ENCODE assay signal across 1 cellular context in genomic region chr6:110815260-110816109, GRCh38.
TF ChIP-seq lines count a peak whose summit lies in the region.

CDK19 (minus strand) TSS chr6:110815469; CDS start chr6:110815136, 333 bp downstream.

TF ChIP-seq in K562, 482 proteins besides CTCF, POLR2A, EP300 and RAD21 (continued from another document):
- TF ChIP-seq, protein P1, sequence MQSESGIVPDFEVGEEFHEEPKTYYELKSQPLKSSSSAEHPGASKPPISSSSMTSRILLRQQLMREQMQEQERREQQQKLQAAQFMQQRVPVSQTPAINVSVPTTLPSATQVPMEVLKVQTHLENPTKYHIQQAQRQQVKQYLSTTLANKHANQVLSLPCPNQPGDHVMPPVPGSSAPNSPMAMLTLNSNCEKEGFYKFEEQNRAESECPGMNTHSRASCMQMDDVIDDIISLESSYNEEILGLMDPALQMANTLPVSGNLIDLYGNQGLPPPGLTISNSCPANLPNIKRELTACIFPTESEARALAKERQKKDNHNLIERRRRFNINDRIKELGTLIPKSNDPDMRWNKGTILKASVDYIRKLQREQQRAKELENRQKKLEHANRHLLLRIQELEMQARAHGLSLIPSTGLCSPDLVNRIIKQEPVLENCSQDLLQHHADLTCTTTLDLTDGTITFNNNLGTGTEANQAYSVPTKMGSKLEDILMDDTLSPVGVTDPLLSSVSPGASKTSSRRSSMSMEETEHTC (IDR thresholded peaks at IDR 0.05) = no peak
- peak; percentile 85 for TF ChIP-seq FOS (IDR thresholded peaks at IDR 0.05; ENCODE audit: extremely low read depth, insufficient read length)
- no peak for TF ChIP-seq ZNF785 (CRISPR knock-in tag; IDR thresholded peaks at IDR 0.05)
- peak; percentile 49 for TF ChIP-seq U2AF1 (optimal IDR thresholded peaks at IDR 0.05; ENCODE audit: low read depth, low read length)
- TF ChIP-seq, protein P2, sequence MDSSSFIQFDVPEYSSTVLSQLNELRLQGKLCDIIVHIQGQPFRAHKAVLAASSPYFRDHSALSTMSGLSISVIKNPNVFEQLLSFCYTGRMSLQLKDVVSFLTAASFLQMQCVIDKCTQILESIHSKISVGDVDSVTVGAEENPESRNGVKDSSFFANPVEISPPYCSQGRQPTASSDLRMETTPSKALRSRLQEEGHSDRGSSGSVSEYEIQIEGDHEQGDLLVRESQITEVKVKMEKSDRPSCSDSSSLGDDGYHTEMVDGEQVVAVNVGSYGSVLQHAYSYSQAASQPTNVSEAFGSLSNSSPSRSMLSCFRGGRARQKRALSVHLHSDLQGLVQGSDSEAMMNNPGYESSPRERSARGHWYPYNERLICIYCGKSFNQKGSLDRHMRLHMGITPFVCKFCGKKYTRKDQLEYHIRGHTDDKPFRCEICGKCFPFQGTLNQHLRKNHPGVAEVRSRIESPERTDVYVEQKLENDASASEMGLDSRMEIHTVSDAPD (CRISPR knock-in tag; IDR thresholded peaks at IDR 0.05) = no peak
- TF ChIP-seq, protein P3, sequence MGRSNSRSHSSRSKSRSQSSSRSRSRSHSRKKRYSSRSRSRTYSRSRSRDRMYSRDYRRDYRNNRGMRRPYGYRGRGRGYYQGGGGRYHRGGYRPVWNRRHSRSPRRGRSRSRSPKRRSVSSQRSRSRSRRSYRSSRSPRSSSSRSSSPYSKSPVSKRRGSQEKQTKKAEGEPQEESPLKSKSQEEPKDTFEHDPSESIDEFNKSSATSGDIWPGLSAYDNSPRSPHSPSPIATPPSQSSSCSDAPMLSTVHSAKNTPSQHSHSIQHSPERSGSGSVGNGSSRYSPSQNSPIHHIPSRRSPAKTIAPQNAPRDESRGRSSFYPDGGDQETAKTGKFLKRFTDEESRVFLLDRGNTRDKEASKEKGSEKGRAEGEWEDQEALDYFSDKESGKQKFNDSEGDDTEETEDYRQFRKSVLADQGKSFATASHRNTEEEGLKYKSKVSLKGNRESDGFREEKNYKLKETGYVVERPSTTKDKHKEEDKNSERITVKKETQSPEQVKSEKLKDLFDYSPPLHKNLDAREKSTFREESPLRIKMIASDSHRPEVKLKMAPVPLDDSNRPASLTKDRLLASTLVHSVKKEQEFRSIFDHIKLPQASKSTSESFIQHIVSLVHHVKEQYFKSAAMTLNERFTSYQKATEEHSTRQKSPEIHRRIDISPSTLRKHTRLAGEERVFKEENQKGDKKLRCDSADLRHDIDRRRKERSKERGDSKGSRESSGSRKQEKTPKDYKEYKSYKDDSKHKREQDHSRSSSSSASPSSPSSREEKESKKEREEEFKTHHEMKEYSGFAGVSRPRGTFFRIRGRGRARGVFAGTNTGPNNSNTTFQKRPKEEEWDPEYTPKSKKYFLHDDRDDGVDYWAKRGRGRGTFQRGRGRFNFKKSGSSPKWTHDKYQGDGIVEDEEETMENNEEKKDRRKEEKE (IDR thresholded peaks at IDR 0.05; ENCODE audit: borderline replicate concordance in 1 of 2, control insufficient read depth in 1 of 2, low read depth in 2 of 2, low read length in 1 of 2) = no peak
- TF ChIP-seq ATF7 (IDR thresholded peaks at IDR 0.05) = peak; percentile 95
- TF ChIP-seq ZNF764 (CRISPR knock-in tag; IDR thresholded peaks at IDR 0.05; ENCODE audit: low read depth) = no peak
- TF ChIP-seq ZNF197 (CRISPR knock-in tag; IDR thresholded peaks at IDR 0.05; ENCODE audit: low read depth) = 0 out of 2 replicates have a peak, but pooled peaks have one; percentile 8
- peak; percentile 53; the same call in 1 of the 2 replicates for TF ChIP-seq FOSL1 (tag; conservative IDR thresholded peaks at IDR 0.05)
- TF ChIP-seq RCOR1 (IDR thresholded peaks at IDR 0.05; ENCODE audit: borderline replicate concordance in 1 of 2, low read depth in 2 of 2, low read length in 2 of 2) = peak in 1 of 2 experiments; percentile 8; a peak in 1 of 4 replicates
- TF ChIP-seq NUFIP1 (IDR thresholded peaks at IDR 0.05; ENCODE audit: partially characterized antibody) = peak; percentile 11
- TF ChIP-seq PTTG1 (tag; IDR thresholded peaks at IDR 0.05; ENCODE audit: low read depth) = no peak
- TF ChIP-seq, protein P4, sequence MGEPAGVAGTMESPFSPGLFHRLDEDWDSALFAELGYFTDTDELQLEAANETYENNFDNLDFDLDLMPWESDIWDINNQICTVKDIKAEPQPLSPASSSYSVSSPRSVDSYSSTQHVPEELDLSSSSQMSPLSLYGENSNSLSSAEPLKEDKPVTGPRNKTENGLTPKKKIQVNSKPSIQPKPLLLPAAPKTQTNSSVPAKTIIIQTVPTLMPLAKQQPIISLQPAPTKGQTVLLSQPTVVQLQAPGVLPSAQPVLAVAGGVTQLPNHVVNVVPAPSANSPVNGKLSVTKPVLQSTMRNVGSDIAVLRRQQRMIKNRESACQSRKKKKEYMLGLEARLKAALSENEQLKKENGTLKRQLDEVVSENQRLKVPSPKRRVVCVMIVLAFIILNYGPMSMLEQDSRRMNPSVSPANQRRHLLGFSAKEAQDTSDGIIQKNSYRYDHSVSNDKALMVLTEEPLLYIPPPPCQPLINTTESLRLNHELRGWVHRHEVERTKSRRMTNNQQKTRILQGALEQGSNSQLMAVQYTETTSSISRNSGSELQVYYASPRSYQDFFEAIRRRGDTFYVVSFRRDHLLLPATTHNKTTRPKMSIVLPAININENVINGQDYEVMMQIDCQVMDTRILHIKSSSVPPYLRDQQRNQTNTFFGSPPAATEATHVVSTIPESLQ (CRISPR knock-in tag; IDR thresholded peaks at IDR 0.05) = peak; percentile 60; the same call in 1 of the 2 replicates
- TF ChIP-seq CBFA2T3 (IDR thresholded peaks at IDR 0.05) = 0 out of 2 replicates have a peak, but pooled peaks have one; percentile 8
- no peak for TF ChIP-seq RUNX1 (IDR thresholded peaks at IDR 0.05; ENCODE audit: low read depth)
- no peak for TF ChIP-seq MCM7 (IDR thresholded peaks at IDR 0.05)
- TF ChIP-seq ZBTB43 (CRISPR knock-in tag; IDR thresholded peaks at IDR 0.05) = peak; percentile 62; the same call in 1 of the 2 replicates
- peak; percentile 65 for TF ChIP-seq PRPF4 (IDR thresholded peaks at IDR 0.05; ENCODE audit: insufficient read depth, low read depth, low read length, poor library complexity, severe bottlenecking)
- peak; percentile 88 for TF ChIP-seq NFYB (IDR thresholded peaks at IDR 0.05; ENCODE audit: extremely low read depth, insufficient read length)
- TF ChIP-seq ILF3 (IDR thresholded peaks at IDR 0.05; ENCODE audit: borderline replicate concordance) = no peak
- TF ChIP-seq ZNF212 (CRISPR knock-in tag; IDR thresholded peaks at IDR 0.05) = no peak
- TF ChIP-seq HBP1 (CRISPR knock-in tag; IDR thresholded peaks at IDR 0.05) = no peak
- peak; percentile 37; the same call in 1 of the 2 replicates for TF ChIP-seq TOE1 (IDR thresholded peaks at IDR 0.05; ENCODE audit: borderline replicate concordance)
- 0 out of 2 replicates have a peak, but pooled peaks have one; percentile 61 for TF ChIP-seq TOE1 (CRISPR knock-in tag; IDR thresholded peaks at IDR 0.05; ENCODE audit: borderline replicate concordance, low read depth)
- TF ChIP-seq, protein P5, sequence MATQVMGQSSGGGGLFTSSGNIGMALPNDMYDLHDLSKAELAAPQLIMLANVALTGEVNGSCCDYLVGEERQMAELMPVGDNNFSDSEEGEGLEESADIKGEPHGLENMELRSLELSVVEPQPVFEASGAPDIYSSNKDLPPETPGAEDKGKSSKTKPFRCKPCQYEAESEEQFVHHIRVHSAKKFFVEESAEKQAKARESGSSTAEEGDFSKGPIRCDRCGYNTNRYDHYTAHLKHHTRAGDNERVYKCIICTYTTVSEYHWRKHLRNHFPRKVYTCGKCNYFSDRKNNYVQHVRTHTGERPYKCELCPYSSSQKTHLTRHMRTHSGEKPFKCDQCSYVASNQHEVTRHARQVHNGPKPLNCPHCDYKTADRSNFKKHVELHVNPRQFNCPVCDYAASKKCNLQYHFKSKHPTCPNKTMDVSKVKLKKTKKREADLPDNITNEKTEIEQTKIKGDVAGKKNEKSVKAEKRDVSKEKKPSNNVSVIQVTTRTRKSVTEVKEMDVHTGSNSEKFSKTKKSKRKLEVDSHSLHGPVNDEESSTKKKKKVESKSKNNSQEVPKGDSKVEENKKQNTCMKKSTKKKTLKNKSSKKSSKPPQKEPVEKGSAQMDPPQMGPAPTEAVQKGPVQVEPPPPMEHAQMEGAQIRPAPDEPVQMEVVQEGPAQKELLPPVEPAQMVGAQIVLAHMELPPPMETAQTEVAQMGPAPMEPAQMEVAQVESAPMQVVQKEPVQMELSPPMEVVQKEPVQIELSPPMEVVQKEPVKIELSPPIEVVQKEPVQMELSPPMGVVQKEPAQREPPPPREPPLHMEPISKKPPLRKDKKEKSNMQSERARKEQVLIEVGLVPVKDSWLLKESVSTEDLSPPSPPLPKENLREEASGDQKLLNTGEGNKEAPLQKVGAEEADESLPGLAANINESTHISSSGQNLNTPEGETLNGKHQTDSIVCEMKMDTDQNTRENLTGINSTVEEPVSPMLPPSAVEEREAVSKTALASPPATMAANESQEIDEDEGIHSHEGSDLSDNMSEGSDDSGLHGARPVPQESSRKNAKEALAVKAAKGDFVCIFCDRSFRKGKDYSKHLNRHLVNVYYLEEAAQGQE (CRISPR knock-in tag; IDR thresholded peaks at IDR 0.05; ENCODE audit: low read depth) = no peak
- TF ChIP-seq PHTF2 (CRISPR knock-in tag; IDR thresholded peaks at IDR 0.05) = no peak
- TF ChIP-seq PML (IDR thresholded peaks at IDR 0.05; ENCODE audit: low read length) = peak; percentile 89
- peak; percentile 22 to 47; a peak in 2 of 4 replicates for TF ChIP-seq UBTF (IDR thresholded peaks at IDR 0.05; ENCODE audit: borderline replicate concordance in 1 of 2, low read depth in 2 of 2, low read length in 2 of 2)
- no peak for TF ChIP-seq PHB2 (IDR thresholded peaks at IDR 0.05; ENCODE audit: low read depth)
- TF ChIP-seq FOXK1 (CRISPR knock-in tag; IDR thresholded peaks at IDR 0.05; ENCODE audit: borderline replicate concordance) = peak; percentile 96; the same call in 1 of the 2 replicates
